In genomic region chr14:68305738-68306137, GRCh38 we compare ENCODE assay signal across 18 cellular contexts.
DNase-seq lines count a peak whose midpoint lies in the region; ATAC-seq and TF ChIP-seq lines count a peak whose summit lies in the region.
"Had no signal": no experiment of that assay in that cellular context is flagged by ENCODE, and none has a peak within 500 bp of the region (broad histone marks: within the 10 kb centered on the region; RNA-seq: fewer than 3 reads in every experiment).

No MANE protein-coding gene starts in this region.

- H3K27ac ChIP-seq in ascending aorta = no peak overlapping the region

- H3K9me3 ChIP-seq in ascending aorta = no peaks in the 10 kb centered on the region

- no peak for DNase-seq in stimulated activated naive B cell treated with anti-CD40 and anti-IgM and Interleukin-4, amounts not matched to agents 10 μg/mL and 1 μg/mL and 100 μg/mL, for 72 hours
- DNase-seq in NCI-H2171 (lab: John Stamatoyannopoulos, UW) = no peak
- no peak for DNase-seq in A172 (ENCODE audit: low spot score)
- DNase-seq in ascending aorta (ENCODE audit: low spot score in 2 of 2) = no peak
- DNase-seq in activated naive CD8-positive, alpha-beta T cell treated with anti-CD3 and anti-CD28 coated beads, Interleukin-2, amount 50 U/mL, for 24 hours = no peak
- DNase-seq: activated CD4-positive, CD25-positive, alpha-beta regulatory T cell; activated T-cell treated with anti-CD3 and anti-CD28 coated beads for 4 hours; EL; GOT3; NCI-H1105 treated with DMSO at 0.1 percent for 48 hours; NCI-H446 treated with DMSO at 0.1 percent for 48 hours; stimulated activated CD4-positive, alpha-beta T cell treated with anti-CD3 and anti-CD28 coated beads, Interleukin-4, amount 100 ng/mL, for 4 hours had no signal

- peaks cover 7 to 9% of the 10 kb centered on the region in 2 donors for H3K9me3 Mint-ChIP-seq in stimulated activated naive B cell treated with anti-CD40 and anti-IgM and Interleukin-4, amounts not matched to agents 10 μg/mL and 1 μg/mL and 100 μg/mL, for 72 hours
- H3K9me3 Mint-ChIP-seq in activated naive CD8-positive, alpha-beta T cell treated with anti-CD3 and anti-CD28 coated beads, Interleukin-2, amount 50 U/mL, for 24 hours = peaks cover 5% of the 10 kb centered on the region

- no peaks in the 10 kb centered on the region for H3K36me3 ChIP-seq in ascending aorta

- no peaks in the 10 kb centered on the region for H3K27me3 ChIP-seq in ascending aorta

- peak overlapping the region; percentile 80 for H3K27ac Mint-ChIP-seq in stimulated activated naive B cell treated with anti-CD40 and anti-IgM and Interleukin-4, amounts not matched to agents 10 μg/mL and 1 μg/mL and 100 μg/mL, for 72 hours
- H3K27ac Mint-ChIP-seq in activated naive CD8-positive, alpha-beta T cell treated with anti-CD3 and anti-CD28 coated beads, Interleukin-2, amount 50 U/mL, for 24 hours = no peak overlapping the region
- H3K27ac Mint-ChIP-seq: CD14-positive monocyte; stimulated activated effector memory CD8-positive, alpha-beta T cell treated with anti-CD3 and anti-CD28 coated beads, Interleukin-12 subunit alpha, Interleukin-12 subunit beta, amount 100 ng/mL, for 72 hours had no signal

- H3K4me3 ChIP-seq in ascending aorta = no peak overlapping the region

- peaks cover 31 to 67% of the 10 kb centered on the region in 2 donors for H3K4me1 Mint-ChIP-seq in stimulated activated naive B cell treated with anti-CD40 and anti-IgM and Interleukin-4, amounts not matched to agents 10 μg/mL and 1 μg/mL and 100 μg/mL, for 72 hours
- H3K4me1 Mint-ChIP-seq in activated naive CD8-positive, alpha-beta T cell treated with anti-CD3 and anti-CD28 coated beads, Interleukin-2, amount 50 U/mL, for 24 hours = peaks cover 25% of the 10 kb centered on the region

- no peak overlapping the region for H3K4me3 Mint-ChIP-seq in stimulated activated naive B cell treated with anti-CD40 and anti-IgM and Interleukin-4, amounts not matched to agents 10 μg/mL and 1 μg/mL and 100 μg/mL, for 72 hours
- no peak overlapping the region for H3K4me3 Mint-ChIP-seq in activated naive CD8-positive, alpha-beta T cell treated with anti-CD3 and anti-CD28 coated beads, Interleukin-2, amount 50 U/mL, for 24 hours
- H3K4me3 Mint-ChIP-seq: CD14-positive monocyte; stimulated activated effector memory CD8-positive, alpha-beta T cell treated with anti-CD3 and anti-CD28 coated beads, Interleukin-12 subunit alpha, Interleukin-12 subunit beta, amount 100 ng/mL, for 72 hours had no signal

- H3K27me3 Mint-ChIP-seq in stimulated activated naive B cell treated with anti-CD40 and anti-IgM and Interleukin-4, amounts not matched to agents 10 μg/mL and 1 μg/mL and 100 μg/mL, for 72 hours = no peaks in the 10 kb centered on the region
- no peaks in the 10 kb centered on the region for H3K27me3 Mint-ChIP-seq in activated naive CD8-positive, alpha-beta T cell treated with anti-CD3 and anti-CD28 coated beads, Interleukin-2, amount 50 U/mL, for 24 hours
- H3K27me3 Mint-ChIP-seq: IgD-negative memory B cell had no signal

- peak; percentile 29 for ATAC-seq in GM18907 (IDR thresholded peaks at IDR 0.05; ENCODE audit: unreplicated experiment)
- peak; percentile 30 for ATAC-seq in GM21737 (IDR thresholded peaks at IDR 0.05; ENCODE audit: unreplicated experiment)
- ATAC-seq in HG03571 (IDR thresholded peaks at IDR 0.05; ENCODE audit: unreplicated experiment) = peak; percentile 25
- no peak for ATAC-seq in stimulated activated naive B cell treated with anti-CD40 and anti-IgM and Interleukin-4, amounts not matched to agents 10 μg/mL and 1 μg/mL and 100 μg/mL, for 72 hours (replicated peaks)
- ATAC-seq in activated naive CD8-positive, alpha-beta T cell treated with anti-CD3 and anti-CD28 coated beads, Interleukin-2, amount 50 U/mL, for 24 hours = no peak
- ATAC-seq: stimulated activated effector memory CD8-positive, alpha-beta T cell treated with anti-CD3 and anti-CD28 coated beads, Interleukin-12 subunit alpha, Interleukin-12 subunit beta, amount 100 ng/mL, for 72 hours had no signal

- peaks cover 0 to 22% of the 10 kb centered on the region in 2 donors for H3K4me1 ChIP-seq in ascending aorta

- peaks cover 11 to 30% of the 10 kb centered on the region in 2 donors for H3K36me3 Mint-ChIP-seq in stimulated activated naive B cell treated with anti-CD40 and anti-IgM and Interleukin-4, amounts not matched to agents 10 μg/mL and 1 μg/mL and 100 μg/mL, for 72 hours
- peaks cover 11% of the 10 kb centered on the region for H3K36me3 Mint-ChIP-seq in activated naive CD8-positive, alpha-beta T cell treated with anti-CD3 and anti-CD28 coated beads, Interleukin-2, amount 50 U/mL, for 24 hours (ENCODE audit: low read depth)
- H3K36me3 Mint-ChIP-seq: stimulated activated effector memory CD8-positive, alpha-beta T cell treated with anti-CD3 and anti-CD28 coated beads, Interleukin-12 subunit alpha, Interleukin-12 subunit beta, amount 100 ng/mL, for 72 hours had no signal

- no peak for TF ChIP-seq CTCF in ascending aorta (IDR thresholded peaks at IDR 0.05)

- intact Hi-C loops in ascending aorta (cut with DNase I) = loop anchor here (5.0 kb wide), 2 partner anchors 53 to 72 kb away; no protein-coding TSS in a partner anchor

Comparison
In these comparisons a context has a peak if more than half of its experiments do, and no peak if none do; other contexts are left out.
1. ATAC-seq: peak in GM18907 (single experiment), GM21737 (single experiment) and HG03571 (single experiment); none in stimulated activated naive B cell treated with anti-CD40 and anti-IgM and Interleukin-4, amounts not matched to agents 10 μg/mL and 1 μg/mL and 100 μg/mL, for 72 hours (0 of 2) and activated naive CD8-positive, alpha-beta T cell treated with anti-CD3 and anti-CD28 coated beads, Interleukin-2, amount 50 U/mL, for 24 hours (single experiment).